ENCODE assay signal across 9 cellular contexts in the genomic region with DNA sequence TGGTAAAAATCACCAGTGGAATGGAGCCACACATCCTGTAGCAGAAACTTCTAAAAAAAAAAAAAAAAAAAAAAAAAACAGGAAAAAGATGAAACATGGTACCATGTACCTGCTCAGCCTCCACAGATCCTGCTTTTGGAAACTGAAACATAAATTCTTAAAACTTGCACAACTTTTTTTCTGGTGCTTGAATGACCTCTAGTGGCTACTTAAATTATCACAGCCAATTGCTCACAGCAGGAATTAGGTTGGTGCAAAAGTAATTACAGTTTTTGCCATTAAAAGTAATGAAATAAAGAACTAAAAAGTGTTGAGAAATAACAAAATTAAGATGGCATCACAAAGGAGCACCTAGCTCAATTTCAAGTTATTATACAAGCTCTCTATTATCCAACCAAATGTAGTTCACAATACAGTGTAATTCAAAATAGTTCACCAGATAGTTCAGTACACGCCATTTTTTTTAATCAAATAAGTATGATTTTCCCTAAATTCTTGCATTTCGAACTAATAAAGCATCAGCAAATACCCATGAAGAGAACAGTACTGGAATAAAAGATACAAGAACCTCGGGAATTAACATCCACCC.
A peak's percentile ranks its signal among the peaks of the same experiment; 100 is the strongest.
DNase-seq lines count a peak whose midpoint lies in the region; ATAC-seq and TF ChIP-seq lines count a peak whose summit lies in the region.
"Had no signal": no experiment of that assay in that cellular context is flagged by ENCODE, and none has a peak within 500 bp of the region (broad histone marks: within the 10 kb centered on the region; RNA-seq: fewer than 3 reads in every experiment).

No MANE protein-coding gene starts in this region.

- TF ChIP-seq CTCF in Calu3 (IDR thresholded peaks at IDR 0.05; ENCODE audit: unreplicated experiment) (peak; percentile 30), HFF-Myc (IDR thresholded peaks at IDR 0.05; ENCODE audit: low read depth, low read length, missing control alignments) (peak; percentile 43), fibroblast of the aortic adventitia (IDR thresholded peaks at IDR 0.05; ENCODE audit: insufficient read depth, low read length) (peak; percentile 61)

- no peak overlapping the region for H3K27ac Mint-ChIP-seq in Calu3 (ENCODE audit: unreplicated experiment)
- no peak overlapping the region for H3K27ac Mint-ChIP-seq in activated T-cell treated with anti-CD3 and anti-CD28 coated beads, Interleukin-2, amount 50 U/mL, for 24 hours

- no peaks in the 10 kb centered on the region for H3K36me3 Mint-ChIP-seq in Calu3 (ENCODE audit: insufficient read depth, unreplicated experiment)
- peaks cover 8% of the 10 kb centered on the region for H3K36me3 Mint-ChIP-seq in activated T-cell treated with anti-CD3 and anti-CD28 coated beads, Interleukin-2, amount 50 U/mL, for 24 hours (ENCODE audit: low read depth)

- no peaks in the 10 kb centered on the region for H3K9me3 Mint-ChIP-seq in Calu3 (ENCODE audit: low read depth, unreplicated experiment)
- no peaks in the 10 kb centered on the region for H3K9me3 Mint-ChIP-seq in activated T-cell treated with anti-CD3 and anti-CD28 coated beads, Interleukin-2, amount 50 U/mL, for 24 hours

- H3K27me3 Mint-ChIP-seq in Calu3 (ENCODE audit: unreplicated experiment), result no peaks in the 10 kb centered on the region
- no peaks in the 10 kb centered on the region for H3K27me3 Mint-ChIP-seq in activated T-cell treated with anti-CD3 and anti-CD28 coated beads, Interleukin-2, amount 50 U/mL, for 24 hours

- in situ Hi-C loops in SK-MEL-5 (cut with HindIII; ENCODE audit: low pct_unique_long_range_greater_than_20kb, low sequenced_read_pairs), result no loop called here

- H3K4me3 Mint-ChIP-seq in Calu3 (ENCODE audit: low read depth, unreplicated experiment), result no peak overlapping the region
- H3K4me3 Mint-ChIP-seq in activated T-cell treated with anti-CD3 and anti-CD28 coated beads, Interleukin-2, amount 50 U/mL, for 24 hours, result no peak overlapping the region

- no peaks in the 10 kb centered on the region for H3K4me1 Mint-ChIP-seq in Calu3 (ENCODE audit: low read depth, unreplicated experiment)
- H3K4me1 Mint-ChIP-seq in activated T-cell treated with anti-CD3 and anti-CD28 coated beads, Interleukin-2, amount 50 U/mL, for 24 hours (ENCODE audit: low read depth), result no peaks in the 10 kb centered on the region

- no TSS peak for BruUV-seq in Calu3 (replicated peaks; lab: Mats Ljungman, UMichigan)

- peak; percentile 12 for DNase-seq in Calu3
- peak; percentile 21 for DNase-seq in HFF-Myc (ENCODE audit: extremely low read depth, low read depth)
- peak; percentile 62 for DNase-seq in SK-MEL-5 (ENCODE audit: low read depth, low spot score)
- peak; percentile 66 for DNase-seq in fibroblast of the aortic adventitia (ENCODE audit: low read depth)
- peak; percentile 59 for DNase-seq in retina
- DNase-seq in islet precursor cell, result no peak
- DNase-seq in activated T-cell treated with anti-CD3 and anti-CD28 coated beads, Interleukin-2, amount 50 U/mL, for 24 hours, result no peak

- CTCF ChIA-PET in Calu3 (lab: Charles Lee), result no interaction called here

- intact Hi-C loops in Calu3 (cut with micrococcal nuclease; ENCODE audit: unreplicated experiment), result loop anchor here (1.0 to 5.0 kb wide), 2 partner anchors 1301 to 1554 kb away; no protein-coding TSS in a partner anchor

- H3K4me3 ChIP-seq in HFF-Myc (replicated peaks; ENCODE audit: low read depth, low read length) (no peak overlapping the region), fibroblast of the aortic adventitia (ENCODE audit: low read depth, low read length) (no peak overlapping the region)
- H3K4me3 ChIP-seq: SK-N-MC had no signal

- ATAC-seq in GM18868 (IDR thresholded peaks at IDR 0.05; ENCODE audit: unreplicated experiment), result no peak

Comparison
In these comparisons a context has a peak if more than half of its experiments do, and no peak if none do; other contexts are left out.
1. DNase-seq: peak in Calu3 (single experiment), HFF-Myc (single experiment), SK-MEL-5 (single experiment), fibroblast of the aortic adventitia (single experiment) and retina (single experiment); none in islet precursor cell (single experiment) and activated T-cell treated with anti-CD3 and anti-CD28 coated beads, Interleukin-2, amount 50 U/mL, for 24 hours (single experiment).
2. Peak in every context shown above with its lines, with median percentiles within 50 percentile points of each other: CTCF ChIP-seq.